8 cellular contexts compared by ENCODE assay signal in the genomic region with DNA sequence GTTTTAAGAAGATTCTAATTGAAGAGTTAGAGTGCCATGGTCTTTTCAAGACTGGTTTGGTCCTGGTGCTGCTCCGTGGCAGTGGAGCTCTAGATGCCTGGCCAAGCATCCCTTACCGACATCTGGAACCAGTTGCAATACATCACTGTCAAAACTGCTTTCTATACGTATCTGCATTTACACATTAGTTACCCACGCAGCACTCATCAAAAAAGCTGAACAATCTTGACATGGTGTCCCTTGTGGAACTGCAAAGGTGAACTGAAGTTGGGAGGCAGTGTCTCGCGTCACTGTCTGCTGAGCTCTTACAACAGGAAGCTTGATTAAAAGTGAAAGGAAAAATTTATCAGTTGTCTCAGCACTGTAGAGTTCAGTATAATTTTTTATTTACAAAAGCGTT.
A peak's percentile ranks its signal among the peaks of the same experiment; 100 is the strongest.
DNase-seq lines count a peak whose midpoint lies in the region; ATAC-seq, FAIRE-seq and TF ChIP-seq lines count a peak whose summit lies in the region.

No MANE protein-coding gene starts in this region.

- H3K9ac ChIP-seq in mesendoderm (ENCODE audit: low read length) = no peak overlapping the region

- no peaks in the 10 kb centered on the region for H3K36me3 ChIP-seq in small intestine (ENCODE audit: control insufficient read depth in 2 of 2, insufficient read depth in 2 of 2, low read length in 2 of 2)
- H3K36me3 ChIP-seq in mesendoderm (ENCODE audit: control insufficient read depth, insufficient read depth, low read length) = no peaks in the 10 kb centered on the region

- no peak for FAIRE-seq in small intestine (lab: Jason Lieb, UNC)

- no peak overlapping the region for H3K4ac ChIP-seq in mesendoderm (ENCODE audit: low read depth, low read length)

- H3K27me3 ChIP-seq in small intestine (ENCODE audit: control insufficient read depth in 2 of 2, insufficient read depth in 2 of 2, low read length in 2 of 2) (no peaks in the 10 kb centered on the region), mesendoderm (ENCODE audit: insufficient read depth, low read length, poor library complexity) (no peaks in the 10 kb centered on the region)

- H3K56ac ChIP-seq in mesendoderm (ENCODE audit: low read length) = no peak overlapping the region

- in situ Hi-C loops in GM13977 (cut with MboI; ENCODE audit: low pct_unique_long_range_greater_than_20kb, low sequenced_read_pairs, unreplicated experiment) = no loop called here

- ATAC-seq in HG03565 (IDR thresholded peaks at IDR 0.05; ENCODE audit: unreplicated experiment) = peak; percentile 59

- WGBS in small intestine, 3 donors = 25 to 28% (median 27%) methylated on average over 7 of the region's 7 CpGs
- WGBS in mesendoderm (ENCODE audit: extremely low coverage, insufficient coverage, low lambda C conversion rate) = 100% methylated on average over 1 of the region's 7 CpGs

- H3K4me1 ChIP-seq in small intestine (ENCODE audit: control insufficient read depth in 2 of 2, insufficient read depth in 1 of 2, low read depth in 1 of 2, low read length in 1 of 2) (no peaks in the 10 kb centered on the region), mesendoderm (ENCODE audit: control insufficient read depth, low read depth, low read length) (no peaks in the 10 kb centered on the region)

- peaks cover 5% of the 10 kb centered on the region for H3K79me1 ChIP-seq in mesendoderm (ENCODE audit: low read length)

- H3K4me3 ChIP-seq in small intestine (ENCODE audit: low read depth in 1 of 2, low read length in 2 of 2) (peak overlapping the region in 1 of 2 donors; percentile 52), mesendoderm (ENCODE audit: low read length) (no peak overlapping the region)

- H3K9me3 ChIP-seq in small intestine (ENCODE audit: control insufficient read depth, low read depth) = no peaks in the 10 kb centered on the region

- no peak overlapping the region for H4K5ac ChIP-seq in mesendoderm (ENCODE audit: low read length)

- no peak overlapping the region for H2BK5ac ChIP-seq in mesendoderm (ENCODE audit: low read length)

- H2AK5ac ChIP-seq in mesendoderm (ENCODE audit: low read length) = no peak overlapping the region

- H3K18ac ChIP-seq in mesendoderm (ENCODE audit: low read length) = no peak overlapping the region

- DNase-seq in GM13977 (ENCODE audit: low spot score) = peak; percentile 26
- DNase-seq in activated CD8-positive, alpha-beta memory T cell treated with anti-CD3 and anti-CD28 coated beads, Interleukin-2, amount 50 U/mL, for 4 hours = peak; percentile 46
- DNase-seq in globus pallidus (ENCODE audit: low spot score) = peak; percentile 30
- peak; percentile 61 for DNase-seq in small intestine
- DNase-seq in dedifferentiated amniotic fluid mesenchymal stem cell (ENCODE audit: extremely low spot score) = no peak
- DNase-seq in GM19240 (ENCODE audit: insufficient read length, low spot score) = no peak
- DNase-seq in mesendoderm = no peak

- no peak overlapping the region for H3K23ac ChIP-seq in mesendoderm (ENCODE audit: low read length)

- H3K27ac ChIP-seq in small intestine (ENCODE audit: low read depth in 1 of 2, low read length in 1 of 2) (peak overlapping the region; percentile 41 to 75), mesendoderm (ENCODE audit: low read depth, low read length) (no peak overlapping the region)

- peaks cover 4% of the 10 kb centered on the region for H3K79me2 ChIP-seq in mesendoderm (ENCODE audit: control insufficient read depth, insufficient read depth, low read length)

- no peak for TF ChIP-seq CTCF in GM13977 (IDR thresholded peaks at IDR 0.05; ENCODE audit: extremely low read depth, insufficient read depth, missing control alignments)

- no peak overlapping the region for H2BK15ac ChIP-seq in mesendoderm (replicated peaks; ENCODE audit: low read depth)

- no peak overlapping the region for H2BK120ac ChIP-seq in mesendoderm (ENCODE audit: low read depth, low read length)

- H4K8ac ChIP-seq in mesendoderm (ENCODE audit: low read depth, low read length) = no peak overlapping the region

- no peak overlapping the region for H3K4me2 ChIP-seq in mesendoderm (ENCODE audit: low read length)

Comparison
In these comparisons a context has a peak if more than half of its experiments do, and no peak if none do; other contexts are left out.
1. DNase-seq: peak in GM13977 (single experiment), activated CD8-positive, alpha-beta memory T cell treated with anti-CD3 and anti-CD28 coated beads, Interleukin-2, amount 50 U/mL, for 4 hours (single experiment), globus pallidus (single experiment) and small intestine (single experiment); none in dedifferentiated amniotic fluid mesenchymal stem cell (single experiment), GM19240 (single experiment) and mesendoderm (single experiment).